Comparison of ENCODE assay signal across 20 cellular contexts in the genomic region with DNA sequence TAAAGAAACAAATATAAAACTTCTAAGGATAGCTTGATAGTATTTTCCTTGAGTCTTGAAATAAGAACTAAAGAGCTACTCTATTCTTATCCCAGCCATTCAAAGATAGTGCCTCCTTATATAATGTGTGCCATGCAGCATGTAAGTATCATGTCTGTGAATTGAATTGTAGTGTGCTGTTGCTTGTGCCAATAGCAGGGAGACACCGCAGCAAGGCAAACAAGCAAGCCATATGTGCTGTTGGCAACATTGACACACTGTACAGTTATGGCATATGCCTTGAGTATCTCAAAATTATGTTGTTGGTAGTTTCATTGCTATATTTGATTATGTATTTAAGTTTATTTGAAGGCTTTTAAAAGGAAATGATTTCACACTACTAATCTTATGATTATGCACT. TPM values are rescaled to one million over a fixed set of nuclear protein-coding genes. Genes with fewer than 3 reads are reported as not detected.
"Had no signal": no experiment of that assay in that cellular context is flagged by ENCODE, and none has a peak within 500 bp of the region (broad histone marks: within the 10 kb centered on the region; RNA-seq: fewer than 3 reads in every experiment).

No MANE protein-coding gene starts in this region.

- DNase-seq: colonic mucosa; dermis blood vessel endothelial cell; esophagus squamous epithelium; foreskin fibroblast; immature natural killer cell; kidney; left colon; left ventricle myocardium superior; mesendoderm; mucosa of descending colon; naive thymus-derived CD8-positive, alpha-beta T cell; nucleus accumbens; ovary; sigmoid colon; stimulated activated CD4-positive, alpha-beta T cell treated with anti-CD3 and anti-CD28 coated beads, Interleukin-2, amount 100 ng/mL, for 24 hours; stimulated activated naive CD4-positive, alpha-beta T cell; thyroid gland; upper lobe of left lung; uterus had no signal

- H3K27ac Mint-ChIP-seq: immature natural killer cell; naive thymus-derived CD8-positive, alpha-beta T cell had no signal

- ATAC-seq: left colon; left ventricle myocardium superior; mucosa of descending colon; naive thymus-derived CD8-positive, alpha-beta T cell had no signal

- H3K4me1 Mint-ChIP-seq: immature natural killer cell; naive thymus-derived CD8-positive, alpha-beta T cell had no signal

- H3K36me3 Mint-ChIP-seq: immature natural killer cell; naive thymus-derived CD8-positive, alpha-beta T cell had no signal

- H3K4me3 Mint-ChIP-seq: immature natural killer cell; naive thymus-derived CD8-positive, alpha-beta T cell; neural crest cell had no signal

- H3K9me3 Mint-ChIP-seq: immature natural killer cell, neural crest cell had no signal

RNA-seq across cellular contexts. Expression of a gene that starts 58.2 kb away (rescaled TPM):
- total RNA-seq: naive thymus-derived CD8-positive, alpha-beta T cell had no signal
